2 cellular contexts compared by ENCODE assay signal in the genomic region with DNA sequence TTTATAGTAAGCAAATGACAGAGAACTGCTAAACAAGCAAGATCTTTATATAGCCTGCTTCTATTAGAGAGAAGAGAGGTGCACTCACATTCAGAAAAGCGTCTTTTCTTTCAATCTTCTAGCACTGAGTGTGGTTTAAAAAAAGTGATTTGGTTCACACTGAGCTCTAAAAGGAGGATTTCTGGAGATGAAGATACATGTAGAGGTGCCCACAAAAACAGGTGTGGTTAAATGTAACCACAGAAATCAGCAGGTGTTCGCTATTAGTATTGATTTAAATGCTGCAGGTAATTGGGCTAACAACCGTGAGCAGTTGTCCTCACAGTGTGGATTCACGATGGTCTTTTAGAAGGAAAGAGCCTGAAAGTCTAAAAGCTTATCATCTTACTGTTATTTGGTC.
A peak's percentile ranks its signal among the peaks of the same experiment; 100 is the strongest.
TF ChIP-seq lines count a peak whose summit lies in the region.

No MANE protein-coding gene starts in this region.

TF ChIP-seq in HEK293, 187 proteins besides CTCF, POLR2A, EP300 and RAD21 (continued from another document):
- TF ChIP-seq ZNF518A (tag by site-specific recombination; conservative IDR thresholded peaks at IDR 0.05; ENCODE audit: low read depth): no peak
- TF ChIP-seq ZNF580 (tag by site-specific recombination; IDR thresholded peaks at IDR 0.05): no peak
- TF ChIP-seq FEZF1 (tag by site-specific recombination; IDR thresholded peaks at IDR 0.05): peak; percentile 37; the same call in 1 of the 2 replicates
- TF ChIP-seq INSM2 (tag by site-specific recombination; IDR thresholded peaks at IDR 0.05): no peak
- TF ChIP-seq ZNF26 (tag by site-specific recombination; IDR thresholded peaks at IDR 0.05): no peak
- 0 out of 2 replicates have a peak, but pooled peaks have one; percentile 13 for TF ChIP-seq ZIC2 (tag by site-specific recombination; IDR thresholded peaks at IDR 0.05)

TF ChIP-seq in WTC11, 78 proteins besides CTCF, POLR2A, EP300 and RAD21 (continued from another document):
- no peak for TF ChIP-seq CREB1 (CRISPR knock-in tag; IDR thresholded peaks at IDR 0.05)
- TF ChIP-seq OVOL2 (CRISPR knock-in tag; IDR thresholded peaks at IDR 0.05; ENCODE audit: borderline replicate concordance): no peak
- no peak for TF ChIP-seq MYBL2 (CRISPR knock-in tag; IDR thresholded peaks at IDR 0.05)
- no peak for TF ChIP-seq ZNF671 (CRISPR knock-in tag; IDR thresholded peaks at IDR 0.05)
- no peak for TF ChIP-seq MXD4 (CRISPR knock-in tag; IDR thresholded peaks at IDR 0.05; ENCODE audit: borderline replicate concordance)
- TF ChIP-seq, protein P1, sequence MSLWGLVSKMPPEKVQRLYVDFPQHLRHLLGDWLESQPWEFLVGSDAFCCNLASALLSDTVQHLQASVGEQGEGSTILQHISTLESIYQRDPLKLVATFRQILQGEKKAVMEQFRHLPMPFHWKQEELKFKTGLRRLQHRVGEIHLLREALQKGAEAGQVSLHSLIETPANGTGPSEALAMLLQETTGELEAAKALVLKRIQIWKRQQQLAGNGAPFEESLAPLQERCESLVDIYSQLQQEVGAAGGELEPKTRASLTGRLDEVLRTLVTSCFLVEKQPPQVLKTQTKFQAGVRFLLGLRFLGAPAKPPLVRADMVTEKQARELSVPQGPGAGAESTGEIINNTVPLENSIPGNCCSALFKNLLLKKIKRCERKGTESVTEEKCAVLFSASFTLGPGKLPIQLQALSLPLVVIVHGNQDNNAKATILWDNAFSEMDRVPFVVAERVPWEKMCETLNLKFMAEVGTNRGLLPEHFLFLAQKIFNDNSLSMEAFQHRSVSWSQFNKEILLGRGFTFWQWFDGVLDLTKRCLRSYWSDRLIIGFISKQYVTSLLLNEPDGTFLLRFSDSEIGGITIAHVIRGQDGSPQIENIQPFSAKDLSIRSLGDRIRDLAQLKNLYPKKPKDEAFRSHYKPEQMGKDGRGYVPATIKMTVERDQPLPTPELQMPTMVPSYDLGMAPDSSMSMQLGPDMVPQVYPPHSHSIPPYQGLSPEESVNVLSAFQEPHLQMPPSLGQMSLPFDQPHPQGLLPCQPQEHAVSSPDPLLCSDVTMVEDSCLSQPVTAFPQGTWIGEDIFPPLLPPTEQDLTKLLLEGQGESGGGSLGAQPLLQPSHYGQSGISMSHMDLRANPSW (CRISPR knock-in tag; conservative IDR thresholded peaks at IDR 0.05; ENCODE audit: low read depth): no peak
TF ChIP-seq in WTC11: peak in this region for 0.
